In genomic region chr12:48972213-48973021, GRCh38 we compare ENCODE assay signal across 10 cellular contexts. TPM values are rescaled to one million over a fixed set of nuclear protein-coding genes. Genes with fewer than 3 reads are reported as not detected.
DNase-seq lines count a peak whose midpoint lies in the region; ATAC-seq, FAIRE-seq and TF ChIP-seq lines count a peak whose summit lies in the region.
"Had no signal": no experiment of that assay in that cellular context is flagged by ENCODE, and none has a peak within 500 bp of the region (broad histone marks: within the 10 kb centered on the region; RNA-seq: fewer than 3 reads in every experiment).

No MANE protein-coding gene starts in this region.

- peak; percentile 59 for TF ChIP-seq CTCF in HepG2 (CRISPR knock-in tag; IDR thresholded peaks at IDR 0.05)
- TF ChIP-seq CTCF in right lobe of liver (IDR thresholded peaks at IDR 0.05) = no peak
- TF ChIP-seq CTCF in fibroblast of lung (conservative IDR thresholded peaks at IDR 0.05 in 1 of 2, IDR thresholded peaks at IDR 0.05 in 1 of 2; ENCODE audit: low read depth in 1 of 2, low read length in 2 of 2) = peak in 1 of 2 donors; percentile 23

- H3K4me3 Mint-ChIP-seq in stimulated activated naive CD8-positive, alpha-beta T cell treated with anti-CD3 and anti-CD28 coated beads, Interleukin-15, Interleukin-2, amounts not matched to agents 100 ng/mL and 50 ng/mL, for 24 hours = no peak overlapping the region

- no peaks in the 10 kb centered on the region for H3K79me2 ChIP-seq in HepG2 (ENCODE audit: insufficient read depth, low read length)
- no peaks in the 10 kb centered on the region for H3K79me2 ChIP-seq in fibroblast of lung (ENCODE audit: control insufficient read depth, insufficient read depth, low read length)

- in situ Hi-C loops in HepG2 (cut with HindIII; ENCODE audit: extremely low pct_ligation_motif_present, low pct_unique_long_range_greater_than_20kb) = no loop called here

- no peak for TF ChIP-seq RAD21 in HepG2 (CRISPR knock-in tag; IDR thresholded peaks at IDR 0.05)

- no peak overlapping the region for H3K9ac ChIP-seq in HepG2 (ENCODE audit: insufficient read depth, low read depth, low read length)
- H3K9ac ChIP-seq in fibroblast of lung (ENCODE audit: insufficient read depth, low read length) = no peak overlapping the region

- H3K4me1 ChIP-seq in HepG2 (ENCODE audit: insufficient read depth, low read length) = peaks cover 56% of the 10 kb centered on the region
- peaks cover 0 to 9% (median 0%) of the 10 kb centered on the region in 4 donors for H3K4me1 ChIP-seq in right lobe of liver
- peaks cover 2% of the 10 kb centered on the region for H3K4me1 ChIP-seq in fibroblast of lung (ENCODE audit: control insufficient read depth, extremely low read depth, insufficient read depth, low read length)

- H3K36me3 ChIP-seq in HepG2 (replicated peaks in 1 of 2; ENCODE audit: control insufficient read depth in 1 of 2, insufficient read depth in 2 of 2, low read length in 2 of 2) (no peaks in the 10 kb centered on the region), right lobe of liver (no peaks in the 10 kb centered on the region), fibroblast of lung (ENCODE audit: control insufficient read depth, insufficient read depth, low read length) (no peaks in the 10 kb centered on the region)

- H3K4me1 Mint-ChIP-seq in stimulated activated naive CD8-positive, alpha-beta T cell treated with anti-CD3 and anti-CD28 coated beads, Interleukin-15, Interleukin-2, amounts not matched to agents 100 ng/mL and 50 ng/mL, for 24 hours (ENCODE audit: low read depth) = peaks cover 59% of the 10 kb centered on the region

- POLR2A ChIA-PET in HepG2 (lab: Yijun Ruan, JAX) = interaction anchor here (1.5 kb wide), 1 partner anchor 15 kb away, joined by 5 read pairs; the partner anchor contains the start of gene ARF3

- CTCF ChIA-PET in HepG2 (lab: Yijun Ruan, JAX; ENCODE audit: low intra/inter-chr PET ratio, low total read pairs) = interaction anchor here (2.7 kb wide), 1 partner anchor 23 kb away, joined by 11 read pairs; no protein-coding TSS in a partner anchor

- intact Hi-C loops in HepG2 (cut with micrococcal nuclease; ENCODE audit: unreplicated experiment) = no loop called here
- intact Hi-C loops in right lobe of liver (cut with DNase I) = no loop called here

- H3K27me3 Mint-ChIP-seq in stimulated activated naive CD8-positive, alpha-beta T cell treated with anti-CD3 and anti-CD28 coated beads, Interleukin-15, Interleukin-2, amounts not matched to agents 100 ng/mL and 50 ng/mL, for 24 hours = peaks cover 73% of the 10 kb centered on the region

- no peaks in the 10 kb centered on the region for H3K9me3 Mint-ChIP-seq in stimulated activated naive CD8-positive, alpha-beta T cell treated with anti-CD3 and anti-CD28 coated beads, Interleukin-15, Interleukin-2, amounts not matched to agents 100 ng/mL and 50 ng/mL, for 24 hours

- H3K36me3 Mint-ChIP-seq in stimulated activated naive CD8-positive, alpha-beta T cell treated with anti-CD3 and anti-CD28 coated beads, Interleukin-15, Interleukin-2, amounts not matched to agents 100 ng/mL and 50 ng/mL, for 24 hours (ENCODE audit: low read depth) = no peaks in the 10 kb centered on the region

- H3K27ac ChIP-seq in HepG2 (ENCODE audit: extremely low read length, insufficient read depth, low read length) (no peak overlapping the region), right lobe of liver (no peak overlapping the region), fibroblast of lung (ENCODE audit: insufficient read depth, low read length) (no peak overlapping the region)

- TF ChIP-seq POLR2A in HepG2 (IDR thresholded peaks at IDR 0.05; ENCODE audit: insufficient read depth in 1 of 2, low read depth in 2 of 2, low read length in 2 of 2) (no peak), right lobe of liver (IDR thresholded peaks at IDR 0.05) (no peak)

- WGBS in HepG2 (ENCODE audit: low lambda C conversion rate) = 16% methylated on average over 15 of the region's 25 CpGs
- WGBS in right lobe of liver (ENCODE audit: insufficient coverage, low coverage, low lambda C conversion rate, missing lambda C conversion rate) = 7% methylated on average over 11 of the region's 25 CpGs

- H4K20me1 ChIP-seq in HepG2 (ENCODE audit: insufficient read depth, low read length) (peaks cover 9% of the 10 kb centered on the region; the same call in 1 of the 2 replicates), fibroblast of lung (ENCODE audit: control insufficient read depth, extremely low read depth, insufficient read depth, low read length) (no peaks in the 10 kb centered on the region)

- H3K4me2 ChIP-seq in HepG2 (ENCODE audit: low read depth, low read length) = no peak overlapping the region
- H3K4me2 ChIP-seq in fibroblast of lung (ENCODE audit: extremely low read depth, insufficient read depth, low read length) = no peak overlapping the region

- FAIRE-seq in HepG2 (lab: Jason Lieb, UNC) = no peak

- no peak overlapping the region for H2AFZ ChIP-seq in HepG2 (ENCODE audit: low read length)
- H2AFZ ChIP-seq in fibroblast of lung (ENCODE audit: low read length) = no peak overlapping the region

- H3K27me3 ChIP-seq in HepG2 (ENCODE audit: control insufficient read depth in 1 of 2, insufficient read depth in 2 of 2, low read length in 2 of 2) (peaks cover 24 to 78% of the 10 kb centered on the region in 2 experiments), right lobe of liver (peaks cover 11 to 34% of the 10 kb centered on the region in 2 donors), fibroblast of lung (ENCODE audit: control insufficient read depth, insufficient read depth, low read length) (peaks cover 66% of the 10 kb centered on the region)

- ATAC-seq in HepG2 (peak; percentile 42), right lobe of liver (no peak), SK-N-SH treated with all-trans-retinoic acid at 6 μM for 48 hours (peak; percentile 13), HG02588 (IDR thresholded peaks at IDR 0.05; ENCODE audit: unreplicated experiment) (no peak)

- H3K9me3 ChIP-seq in HepG2 (ENCODE audit: low read length) (no peaks in the 10 kb centered on the region), right lobe of liver (no peaks in the 10 kb centered on the region), fibroblast of lung (ENCODE audit: control insufficient read depth, insufficient read depth, low read depth, low read length) (no peaks in the 10 kb centered on the region)

- TF ChIP-seq EP300 in HepG2 (IDR thresholded peaks at IDR 0.05; ENCODE audit: low read depth in 2 of 2, low read length in 2 of 2) = no peak
- TF ChIP-seq EP300 in HepG2 (CRISPR knock-in tag; IDR thresholded peaks at IDR 0.05; ENCODE audit: borderline replicate concordance) = no peak

- peak overlapping the region; percentile 84 for H3K27ac Mint-ChIP-seq in stimulated activated naive CD8-positive, alpha-beta T cell treated with anti-CD3 and anti-CD28 coated beads, Interleukin-15, Interleukin-2, amounts not matched to agents 100 ng/mL and 50 ng/mL, for 24 hours

- BruUV-seq in HepG2 (replicated peaks; lab: Mats Ljungman, UMichigan) = no TSS peak

- DNase-seq in HepG2 (ENCODE audit: low spot score) (no peak), right lobe of liver (no peak), fibroblast of lung (ENCODE audit: low read depth in 2 of 2) (peak; percentile 40 to 56), dedifferentiated amniotic fluid mesenchymal stem cell (ENCODE audit: extremely low spot score) (no peak), GM03348 (ENCODE audit: low spot score) (no peak)
- DNase-seq: DMS79 had no signal

- H3K4me3 ChIP-seq in HepG2 (replicated peaks in 1 of 3; ENCODE audit: insufficient read depth in 1 of 3, low read depth in 2 of 3, low read length in 3 of 3) = no peak overlapping the region
- no peak overlapping the region for H3K4me3 ChIP-seq in right lobe of liver
- H3K4me3 ChIP-seq in fibroblast of lung (replicated peaks in 1 of 4; ENCODE audit: control extremely low read depth in 1 of 4, insufficient read depth in 1 of 4, low read depth in 3 of 4, low read length in 4 of 4) = no peak overlapping the region

RNA-seq across cellular contexts. Expression of gene WNT10B, which starts 0.9 kb away (rescaled TPM):
- total RNA-seq in HepG2 (2016; rRNA removed; fragmentation: Illumina TruSeq; extraction: Trizol) (0.09 TPM in 1 of 2 replicates, not detected in the other), right lobe of liver (under 1 TPM in 2 of 6 experiments, not detected in 4; 0.12 TPM), fibroblast of lung (under 0.01 TPM in 1 of 2 replicates, not detected in the other)
- total RNA-seq in HepG2 (2016; cell fraction: cytosol; rRNA removed; fragmentation: Illumina TruSeq; extraction: Trizol; ENCODE audit: low read depth) = not detected in 2 replicates
- total RNA-seq in HepG2 (2016; cell fraction: insoluble cytoplasmic fraction; rRNA removed; fragmentation: Illumina TruSeq; extraction: Trizol) = not detected in 2 replicates
- total RNA-seq in HepG2 (2016; cell fraction: membrane; rRNA removed; fragmentation: Illumina TruSeq; extraction: Trizol) = 0.14 TPM in 1 of 2 replicates, not detected in the other
- total RNA-seq in HepG2 (2016; cell fraction: nucleus; rRNA removed; fragmentation: Illumina TruSeq; extraction: Trizol) = not detected in 2 replicates
- polyA plus RNA-seq in HepG2 (2011; rRNA removed) (0.05 and 0.12 TPM in 2 replicates), fibroblast of lung (0.05 and 0.11 TPM in 2 replicates)
- polyA plus RNA-seq in HepG2 (2011; cell fraction: cytosol; rRNA removed) = 0.04 and 0.08 TPM in 2 replicates
- polyA plus RNA-seq in HepG2 (2011; cell fraction: nucleus; rRNA removed) = 0.48 and 0.64 TPM in 2 replicates
- not detected in 2 replicates for polyA plus RNA-seq in HepG2 (2012)
- not detected in 2 replicates for polyA plus RNA-seq in HepG2 (2016; cell fraction: cytosol; fragmentation: Illumina TruSeq; extraction: Trizol; ENCODE audit: low read depth)
- polyA plus RNA-seq in HepG2 (2016; cell fraction: insoluble cytoplasmic fraction; fragmentation: Illumina TruSeq; extraction: Trizol; ENCODE audit: low read depth) = not detected in 2 replicates
- not detected in 2 replicates for polyA plus RNA-seq in HepG2 (2016; cell fraction: membrane; fragmentation: Illumina TruSeq; extraction: Trizol; ENCODE audit: low read depth)
- 0.21 and 0.33 TPM in 2 replicates for polyA plus RNA-seq in HepG2 (2016; cell fraction: nucleus; fragmentation: Illumina TruSeq; extraction: Trizol; ENCODE audit: insufficient read depth, low read depth)
- 0.18 and 1.6 TPM in 2 replicates for polyA minus RNA-seq in HepG2 (2011; rRNA and poly(A)+ RNA removed; ENCODE audit: low replicate concordance)
- polyA minus RNA-seq in HepG2 (2011; cell fraction: cytosol; rRNA and poly(A)+ RNA removed) = 1.8 TPM in 1 of 2 replicates, not detected in the other
- polyA minus RNA-seq in HepG2 (2011; cell fraction: nucleus; rRNA and poly(A)+ RNA removed) = not detected in 2 replicates
- polyA plus RNA-seq in fibroblast of lung (2012) = not detected in 2 replicates
- polyA minus RNA-seq in fibroblast of lung (ENCODE audit: low replicate concordance) = not detected in 2 replicates

RNA-seq across cellular contexts. Expression of gene WNT1, which starts 5.7 kb away (rescaled TPM):
- total RNA-seq in HepG2 (2016; rRNA removed; fragmentation: Illumina TruSeq; extraction: Trizol) = not detected in 2 replicates
- not detected in 2 replicates for total RNA-seq in HepG2 (2016; cell fraction: cytosol; rRNA removed; fragmentation: Illumina TruSeq; extraction: Trizol; ENCODE audit: low read depth)
- not detected in 2 replicates for total RNA-seq in HepG2 (2016; cell fraction: insoluble cytoplasmic fraction; rRNA removed; fragmentation: Illumina TruSeq; extraction: Trizol)
- not detected in 2 replicates for total RNA-seq in HepG2 (2016; cell fraction: membrane; rRNA removed; fragmentation: Illumina TruSeq; extraction: Trizol)
- total RNA-seq in HepG2 (2016; cell fraction: nucleus; rRNA removed; fragmentation: Illumina TruSeq; extraction: Trizol) = not detected in 2 replicates
- polyA plus RNA-seq in HepG2 (2011; rRNA removed) = not detected in 2 replicates
- polyA plus RNA-seq in HepG2 (2011; cell fraction: cytosol; rRNA removed) = not detected in 2 replicates
- not detected in 2 replicates for polyA plus RNA-seq in HepG2 (2011; cell fraction: nucleus; rRNA removed)
- not detected in 2 replicates for polyA plus RNA-seq in HepG2 (2012)
- polyA plus RNA-seq in HepG2 (2016; cell fraction: cytosol; fragmentation: Illumina TruSeq; extraction: Trizol; ENCODE audit: low read depth) = not detected in 2 replicates
- polyA plus RNA-seq in HepG2 (2016; cell fraction: insoluble cytoplasmic fraction; fragmentation: Illumina TruSeq; extraction: Trizol; ENCODE audit: low read depth) = not detected in 2 replicates
- not detected in 2 replicates for polyA plus RNA-seq in HepG2 (2016; cell fraction: membrane; fragmentation: Illumina TruSeq; extraction: Trizol; ENCODE audit: low read depth)
- polyA plus RNA-seq in HepG2 (2016; cell fraction: nucleus; fragmentation: Illumina TruSeq; extraction: Trizol; ENCODE audit: insufficient read depth, low read depth) = not detected in 2 replicates
- polyA minus RNA-seq in HepG2 (2011; rRNA and poly(A)+ RNA removed; ENCODE audit: low replicate concordance) = not detected in 2 replicates
- not detected in 2 replicates for polyA minus RNA-seq in HepG2 (2011; cell fraction: cytosol; rRNA and poly(A)+ RNA removed)
- not detected in 2 replicates for polyA minus RNA-seq in HepG2 (2011; cell fraction: nucleus; rRNA and poly(A)+ RNA removed)
- not detected for total RNA-seq in right lobe of liver
- total RNA-seq in fibroblast of lung = not detected in 2 replicates
- not detected in 2 replicates for polyA plus RNA-seq in fibroblast of lung
- polyA plus RNA-seq in fibroblast of lung (2012) = not detected in 2 replicates
- not detected in 2 replicates for polyA minus RNA-seq in fibroblast of lung (ENCODE audit: low replicate concordance)
- total RNA-seq: right cardiac atrium had no signal
- polyA plus RNA-seq: right cardiac atrium had no signal

RNA-seq across cellular contexts. Expression of gene ARF3, which starts 15.1 kb away (rescaled TPM):
- 48.4 and 53.8 TPM in 2 replicates for total RNA-seq in HepG2 (2016; rRNA removed; fragmentation: Illumina TruSeq; extraction: Trizol)
- total RNA-seq in HepG2 (2016; cell fraction: cytosol; rRNA removed; fragmentation: Illumina TruSeq; extraction: Trizol; ENCODE audit: low read depth) = 12.0 and 15.8 TPM in 2 replicates
- total RNA-seq in HepG2 (2016; cell fraction: insoluble cytoplasmic fraction; rRNA removed; fragmentation: Illumina TruSeq; extraction: Trizol) = 43.0 and 57.4 TPM in 2 replicates
- total RNA-seq in HepG2 (2016; cell fraction: membrane; rRNA removed; fragmentation: Illumina TruSeq; extraction: Trizol) = 15.7 and 16.6 TPM in 2 replicates
- total RNA-seq in HepG2 (2016; cell fraction: nucleus; rRNA removed; fragmentation: Illumina TruSeq; extraction: Trizol) = 20.9 and 24.1 TPM in 2 replicates
- 57.9 and 60.0 TPM in 2 replicates for polyA plus RNA-seq in HepG2 (2011; rRNA removed)
- 60.3 and 60.4 TPM in 2 replicates for polyA plus RNA-seq in HepG2 (2011; cell fraction: cytosol; rRNA removed)
- 32.8 and 38.8 TPM in 2 replicates for polyA plus RNA-seq in HepG2 (2011; cell fraction: nucleus; rRNA removed)
- polyA plus RNA-seq in HepG2 (2012) = 39.0 and 41.4 TPM in 2 replicates
- 11.9 and 13.5 TPM in 2 replicates for polyA plus RNA-seq in HepG2 (2016; cell fraction: cytosol; fragmentation: Illumina TruSeq; extraction: Trizol; ENCODE audit: low read depth)
- polyA plus RNA-seq in HepG2 (2016; cell fraction: insoluble cytoplasmic fraction; fragmentation: Illumina TruSeq; extraction: Trizol; ENCODE audit: low read depth) = 76.4 and 85.2 TPM in 2 replicates
- polyA plus RNA-seq in HepG2 (2016; cell fraction: membrane; fragmentation: Illumina TruSeq; extraction: Trizol; ENCODE audit: low read depth) = 13.7 and 16.3 TPM in 2 replicates
- 47.8 and 51.2 TPM in 2 replicates for polyA plus RNA-seq in HepG2 (2016; cell fraction: nucleus; fragmentation: Illumina TruSeq; extraction: Trizol; ENCODE audit: insufficient read depth, low read depth)
- polyA minus RNA-seq in HepG2 (2011; rRNA and poly(A)+ RNA removed; ENCODE audit: low replicate concordance) = 62.5 and 183 TPM in 2 replicates
- polyA minus RNA-seq in HepG2 (2011; cell fraction: cytosol; rRNA and poly(A)+ RNA removed) = 19.9 and 22.8 TPM in 2 replicates
- 27.7 and 29.2 TPM in 2 replicates for polyA minus RNA-seq in HepG2 (2011; cell fraction: nucleus; rRNA and poly(A)+ RNA removed)
- total RNA-seq in right lobe of liver = 10 to 100 TPM; 30.9 to 50.7 (median 47.2) TPM
- total RNA-seq in fibroblast of lung = 24.7 and 28.1 TPM in 2 replicates
- polyA plus RNA-seq in fibroblast of lung = 182 and 220 TPM in 2 replicates
- polyA plus RNA-seq in fibroblast of lung (2012) = 150 and 170 TPM in 2 replicates
- 84.0 and 135 TPM in 2 replicates for polyA minus RNA-seq in fibroblast of lung (ENCODE audit: low replicate concordance)

RNA-seq across cellular contexts. Expression of gene DDN, which starts 26.8 kb away (rescaled TPM):
- total RNA-seq in HepG2 (2016; rRNA removed; fragmentation: Illumina TruSeq; extraction: Trizol) (0.51 and 0.53 TPM in 2 replicates), right lobe of liver (under 1 TPM in 2 of 6 experiments, not detected in 4; 0.18 to 0.19 TPM), fibroblast of lung (under 0.01 TPM in 2 replicates)
- total RNA-seq in HepG2 (2016; cell fraction: cytosol; rRNA removed; fragmentation: Illumina TruSeq; extraction: Trizol; ENCODE audit: low read depth) = 0.20 TPM in 1 of 2 replicates, not detected in the other
- total RNA-seq in HepG2 (2016; cell fraction: insoluble cytoplasmic fraction; rRNA removed; fragmentation: Illumina TruSeq; extraction: Trizol) = 0.43 and 0.54 TPM in 2 replicates
- total RNA-seq in HepG2 (2016; cell fraction: membrane; rRNA removed; fragmentation: Illumina TruSeq; extraction: Trizol) = 0.46 and 0.52 TPM in 2 replicates
- 0.34 and 0.62 TPM in 2 replicates for total RNA-seq in HepG2 (2016; cell fraction: nucleus; rRNA removed; fragmentation: Illumina TruSeq; extraction: Trizol)
- polyA plus RNA-seq in HepG2 (2011; rRNA removed) (0.24 and 0.33 TPM in 2 replicates), fibroblast of lung (0.05 and 0.09 TPM in 2 replicates)
- 0.21 and 0.34 TPM in 2 replicates for polyA plus RNA-seq in HepG2 (2011; cell fraction: cytosol; rRNA removed)
- polyA plus RNA-seq in HepG2 (2011; cell fraction: nucleus; rRNA removed) = 0.47 and 0.83 TPM in 2 replicates
- polyA plus RNA-seq in HepG2 (2012) = 0.48 and 0.69 TPM in 2 replicates
- 0.20 and 0.28 TPM in 2 replicates for polyA plus RNA-seq in HepG2 (2016; cell fraction: cytosol; fragmentation: Illumina TruSeq; extraction: Trizol; ENCODE audit: low read depth)
- polyA plus RNA-seq in HepG2 (2016; cell fraction: insoluble cytoplasmic fraction; fragmentation: Illumina TruSeq; extraction: Trizol; ENCODE audit: low read depth) = 0.58 and 0.73 TPM in 2 replicates
- polyA plus RNA-seq in HepG2 (2016; cell fraction: membrane; fragmentation: Illumina TruSeq; extraction: Trizol; ENCODE audit: low read depth) = 0.48 and 0.58 TPM in 2 replicates
- polyA plus RNA-seq in HepG2 (2016; cell fraction: nucleus; fragmentation: Illumina TruSeq; extraction: Trizol; ENCODE audit: insufficient read depth, low read depth) = 1.2 and 1.3 TPM in 2 replicates
- polyA minus RNA-seq in HepG2 (2011; rRNA and poly(A)+ RNA removed; ENCODE audit: low replicate concordance) = 0.46 and 5.3 TPM in 2 replicates
- polyA minus RNA-seq in HepG2 (2011; cell fraction: cytosol; rRNA and poly(A)+ RNA removed) = 0.44 and 0.49 TPM in 2 replicates
- polyA minus RNA-seq in HepG2 (2011; cell fraction: nucleus; rRNA and poly(A)+ RNA removed) = 0.25 and 0.39 TPM in 2 replicates
- 0.07 TPM in 2 replicates for polyA plus RNA-seq in fibroblast of lung (2012)
- polyA minus RNA-seq in fibroblast of lung (ENCODE audit: low replicate concordance) = 0.33 TPM in 1 of 2 replicates, not detected in the other

RNA-seq across cellular contexts. Expression of gene PRKAG1, which starts 46.2 kb away (rescaled TPM):
- total RNA-seq in HepG2 (2016; rRNA removed; fragmentation: Illumina TruSeq; extraction: Trizol) (32.8 and 37.6 TPM in 2 replicates), right lobe of liver (10 to 100 TPM; 24.8 to 36.2 (median 30.1) TPM), fibroblast of lung (65.2 and 76.5 TPM in 2 replicates)
- 9.1 and 11.2 TPM in 2 replicates for total RNA-seq in HepG2 (2016; cell fraction: cytosol; rRNA removed; fragmentation: Illumina TruSeq; extraction: Trizol; ENCODE audit: low read depth)
- 30.6 and 39.9 TPM in 2 replicates for total RNA-seq in HepG2 (2016; cell fraction: insoluble cytoplasmic fraction; rRNA removed; fragmentation: Illumina TruSeq; extraction: Trizol)
- total RNA-seq in HepG2 (2016; cell fraction: membrane; rRNA removed; fragmentation: Illumina TruSeq; extraction: Trizol) = 19.3 and 21.1 TPM in 2 replicates
- total RNA-seq in HepG2 (2016; cell fraction: nucleus; rRNA removed; fragmentation: Illumina TruSeq; extraction: Trizol) = 16.7 and 19.6 TPM in 2 replicates
- polyA plus RNA-seq in HepG2 (2011; rRNA removed) (21.2 and 26.1 TPM in 2 replicates), fibroblast of lung (107 and 110 TPM in 2 replicates)
- 18.5 and 26.3 TPM in 2 replicates for polyA plus RNA-seq in HepG2 (2011; cell fraction: cytosol; rRNA removed)
- 8.8 and 11.6 TPM in 2 replicates for polyA plus RNA-seq in HepG2 (2011; cell fraction: nucleus; rRNA removed)
- polyA plus RNA-seq in HepG2 (2012) = 20.2 and 21.7 TPM in 2 replicates
- 7.6 and 8.8 TPM in 2 replicates for polyA plus RNA-seq in HepG2 (2016; cell fraction: cytosol; fragmentation: Illumina TruSeq; extraction: Trizol; ENCODE audit: low read depth)
- 38.7 and 40.2 TPM in 2 replicates for polyA plus RNA-seq in HepG2 (2016; cell fraction: insoluble cytoplasmic fraction; fragmentation: Illumina TruSeq; extraction: Trizol; ENCODE audit: low read depth)
- polyA plus RNA-seq in HepG2 (2016; cell fraction: membrane; fragmentation: Illumina TruSeq; extraction: Trizol; ENCODE audit: low read depth) = 14.5 and 16.2 TPM in 2 replicates
- polyA plus RNA-seq in HepG2 (2016; cell fraction: nucleus; fragmentation: Illumina TruSeq; extraction: Trizol; ENCODE audit: insufficient read depth, low read depth) = 24.6 and 24.9 TPM in 2 replicates
- 11.5 and 73.4 TPM in 2 replicates for polyA minus RNA-seq in HepG2 (2011; rRNA and poly(A)+ RNA removed; ENCODE audit: low replicate concordance)
- polyA minus RNA-seq in HepG2 (2011; cell fraction: cytosol; rRNA and poly(A)+ RNA removed) = 7.8 and 9.5 TPM in 2 replicates
- 11.6 TPM in 2 replicates for polyA minus RNA-seq in HepG2 (2011; cell fraction: nucleus; rRNA and poly(A)+ RNA removed)
- polyA plus RNA-seq in fibroblast of lung (2012) = 85.7 and 86.3 TPM in 2 replicates
- 27.5 and 35.6 TPM in 2 replicates for polyA minus RNA-seq in fibroblast of lung (ENCODE audit: low replicate concordance)

Comparison
In these comparisons a context has a peak if more than half of its experiments do, and no peak if none do; other contexts are left out.
1. ATAC-seq: peak in HepG2 (single experiment) and SK-N-SH treated with all-trans-retinoic acid at 6 μM for 48 hours (single experiment); none in right lobe of liver (0 of 4) and HG02588 (single experiment).
2. DNase-seq: peak in fibroblast of lung (2 of 2); none in HepG2 (single experiment), right lobe of liver (0 of 3), dedifferentiated amniotic fluid mesenchymal stem cell (single experiment) and GM03348 (single experiment).